Comparison of ENCODE assay signal across 2 cellular contexts in the genomic region with DNA sequence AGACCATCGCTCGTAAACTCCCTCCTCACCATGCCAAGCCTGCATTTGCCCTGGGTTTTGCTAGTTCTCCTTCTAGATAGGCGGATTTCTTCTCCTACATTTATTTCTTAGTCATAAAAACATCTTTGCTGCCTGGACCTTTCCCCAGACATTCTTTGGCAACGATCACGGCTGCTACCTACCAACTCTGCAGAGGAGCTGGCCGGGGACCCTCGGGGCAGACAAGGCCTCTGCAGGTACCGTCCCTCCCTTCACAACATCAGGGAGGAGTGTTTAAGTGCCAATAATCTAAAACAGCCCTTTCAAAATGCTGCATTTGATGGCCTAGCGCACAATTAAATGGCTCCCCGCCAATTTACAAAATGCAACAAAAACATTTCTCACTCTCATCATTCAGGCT.
TF ChIP-seq lines count a peak whose summit lies in the region.

No MANE protein-coding gene starts in this region.

TF ChIP-seq in HepG2, 621 proteins besides CTCF, POLR2A, EP300 and RAD21:
- no peak for TF ChIP-seq THAP11 (CRISPR knock-in tag; IDR thresholded peaks at IDR 0.05)
- peak; percentile 65 for TF ChIP-seq RBM22 (optimal IDR thresholded peaks at IDR 0.05; ENCODE audit: low read length)
- TF ChIP-seq ZSCAN9 (CRISPR knock-in tag; IDR thresholded peaks at IDR 0.05; ENCODE audit: borderline replicate concordance), result no peak
- TF ChIP-seq, protein P1, sequence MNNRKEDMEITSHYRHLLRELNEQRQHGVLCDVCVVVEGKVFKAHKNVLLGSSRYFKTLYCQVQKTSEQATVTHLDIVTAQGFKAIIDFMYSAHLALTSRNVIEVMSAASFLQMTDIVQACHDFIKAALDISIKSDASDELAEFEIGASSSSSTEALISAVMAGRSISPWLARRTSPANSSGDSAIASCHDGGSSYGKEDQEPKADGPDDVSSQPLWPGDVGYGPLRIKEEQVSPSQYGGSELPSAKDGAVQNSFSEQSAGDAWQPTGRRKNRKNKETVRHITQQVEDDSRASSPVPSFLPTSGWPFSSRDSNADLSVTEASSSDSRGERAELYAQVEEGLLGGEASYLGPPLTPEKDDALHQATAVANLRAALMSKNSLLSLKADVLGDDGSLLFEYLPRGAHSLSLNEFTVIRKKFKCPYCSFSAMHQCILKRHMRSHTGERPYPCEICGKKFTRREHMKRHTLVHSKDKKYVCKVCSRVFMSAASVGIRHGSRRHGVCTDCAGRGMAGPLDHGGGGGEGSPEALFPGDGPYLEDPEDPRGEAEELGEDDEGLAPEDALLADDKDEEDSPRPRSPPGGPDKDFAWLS (CRISPR knock-in tag; IDR thresholded peaks at IDR 0.05; ENCODE audit: borderline replicate concordance), result no peak
- TF ChIP-seq EZH2 (conservative IDR thresholded peaks at IDR 0.05; ENCODE audit: low read depth, low read length), result no peak
- no peak for TF ChIP-seq ASH2L (IDR thresholded peaks at IDR 0.05; ENCODE audit: insufficient read length, low read depth, low read length)

TF ChIP-seq in WTC11, 78 proteins besides CTCF, POLR2A, EP300 and RAD21:
- TF ChIP-seq ZNF317 (CRISPR knock-in tag; IDR thresholded peaks at IDR 0.05; ENCODE audit: borderline replicate concordance, low read depth), result no peak
- TF ChIP-seq ZNF423 (CRISPR knock-in tag; IDR thresholded peaks at IDR 0.05), result no peak
- TF ChIP-seq ZNF671 (CRISPR knock-in tag; IDR thresholded peaks at IDR 0.05), result no peak
TF ChIP-seq in WTC11: peak in this region for 0.
